Comparison of ENCODE assay signal across 10 cellular contexts in the genomic region with DNA sequence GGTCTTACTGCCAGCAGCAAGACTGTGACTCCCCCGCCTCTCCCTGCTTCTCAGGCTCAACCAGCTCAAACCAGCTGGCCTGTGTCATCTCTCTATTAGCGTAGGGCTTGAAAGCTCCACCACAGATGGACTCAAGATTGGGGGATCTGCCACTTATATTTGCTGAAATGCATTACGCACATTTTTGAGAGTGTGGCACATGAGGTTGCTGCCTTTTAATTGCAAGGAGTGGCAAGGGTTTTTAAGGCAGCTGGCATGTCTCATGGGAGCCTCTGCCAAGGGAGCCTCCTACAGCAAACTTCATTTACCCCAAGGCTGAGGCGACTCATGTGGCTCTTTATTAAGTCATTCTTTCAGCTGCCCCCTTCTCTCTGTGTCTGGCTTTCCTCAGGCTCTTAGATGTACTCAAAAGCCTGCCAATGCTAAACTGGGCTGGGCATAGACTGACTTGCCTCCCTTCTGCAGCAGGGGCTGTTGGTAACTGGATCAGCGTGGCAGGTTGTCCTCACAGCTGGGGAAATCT.
A peak's percentile ranks its signal among the peaks of the same experiment; 100 is the strongest.
DNase-seq lines count a peak whose midpoint lies in the region; ATAC-seq, FAIRE-seq and TF ChIP-seq lines count a peak whose summit lies in the region.
"Had no signal": no experiment of that assay in that cellular context is flagged by ENCODE, and none has a peak within 500 bp of the region (broad histone marks: within the 10 kb centered on the region; RNA-seq: fewer than 3 reads in every experiment).

No MANE protein-coding gene starts in this region.

- no peak for TF ChIP-seq CTCF in A549 (IDR thresholded peaks at IDR 0.05)
- no peak for TF ChIP-seq CTCF in NB4 (IDR thresholded peaks at IDR 0.05; ENCODE audit: low read depth, low read length)

- POLR2A ChIA-PET in A549 (lab: Yijun Ruan, JAX) = interaction anchor here (1.2 kb wide), 1 partner anchor 8 kb away, joined by 3 read pairs; no protein-coding TSS in a partner anchor

- H3K4me1 ChIP-seq in A549 = no peaks in the 10 kb centered on the region; the same call in 2 of the 3 replicates

- H3K4me2 ChIP-seq in A549 = 0 out of 3 replicates have a peak overlapping the region, but pooled peaks have one; percentile 7

- 52% methylated on average over 5 of the region's 5 CpGs for WGBS in A549 (ENCODE audit: missing lambda C conversion rate)

- no peaks in the 10 kb centered on the region for H3K9me3 ChIP-seq in A549

- H3K4me3 ChIP-seq in A549 = no peak overlapping the region
- H3K4me3 ChIP-seq in NB4 (ENCODE audit: low read depth, low read length) = no peak overlapping the region

- no peak for TF ChIP-seq EP300 in A549 (IDR thresholded peaks at IDR 0.05)

- CTCF ChIA-PET in A549 (lab: Yijun Ruan, JAX) = interaction anchor here (1.5 kb wide), 1 partner anchor 259 kb away, joined by 3 read pairs; no protein-coding TSS in a partner anchor

- DNase-seq in A549 (ENCODE audit: low read depth in 1 of 2, low spot score in 1 of 2) (no peak), NB4 (ENCODE audit: low read depth) (peak; percentile 25), RPMI7951 (ENCODE audit: low read depth) (peak; percentile 15), NCI-H2081 (lab: John Stamatoyannopoulos, UW) (no peak), RKO (ENCODE audit: low spot score) (no peak)
- DNase-seq: GDM1, H7 had no signal

- TF ChIP-seq POLR2A in A549 (IDR thresholded peaks at IDR 0.05; ENCODE audit: low read length) = no peak
- TF ChIP-seq POLR2A in NB4 (IDR thresholded peaks at IDR 0.05; ENCODE audit: extremely low read depth, insufficient read length) = no peak

- FAIRE-seq in A549 (lab: Jason Lieb, UNC) = no peak
- peak; percentile 36 for FAIRE-seq in islet of Langerhans (lab: Jason Lieb, UNC)

- no peak for TF ChIP-seq RAD21 in A549 (conservative IDR thresholded peaks at IDR 0.05 in 1 of 2, IDR thresholded peaks at IDR 0.05 in 1 of 2)

- ATAC-seq in A549 (no peak; a peak in 1 of 6 replicates), HG03571 (IDR thresholded peaks at IDR 0.05; ENCODE audit: unreplicated experiment) (no peak), HG03097 (IDR thresholded peaks at IDR 0.05; ENCODE audit: low FRiP score, unreplicated experiment) (no peak)

- no peak overlapping the region for H3K27ac ChIP-seq in A549

TF ChIP-seq in A549, 52 proteins besides CTCF, POLR2A, EP300 and RAD21:
- TF ChIP-seq KDM1A (IDR thresholded peaks at IDR 0.05; ENCODE audit: low read depth) (no peak), HMGXB4 (CRISPR knock-in tag; IDR thresholded peaks at IDR 0.05; ENCODE audit: borderline replicate concordance) (no peak), ZFP36 (IDR thresholded peaks at IDR 0.05; ENCODE audit: borderline replicate concordance, partially characterized antibody) (no peak), HOXB5 (CRISPR knock-in tag; IDR thresholded peaks at IDR 0.05) (no peak), ESRRA (IDR thresholded peaks at IDR 0.05; ENCODE audit: borderline replicate concordance, low read length) (no peak), HDAC2 (IDR thresholded peaks at IDR 0.05) (no peak), PBX3 (IDR thresholded peaks at IDR 0.05) (no peak), HEYL (CRISPR knock-in tag; IDR thresholded peaks at IDR 0.05) (no peak), PHF8 (IDR thresholded peaks at IDR 0.05; ENCODE audit: borderline replicate concordance, low read depth) (no peak), NR3C1 (IDR thresholded peaks at IDR 0.05) (no peak), EHMT2 (IDR thresholded peaks at IDR 0.05; ENCODE audit: low read depth) (no peak), NPAS2 (CRISPR knock-in tag; IDR thresholded peaks at IDR 0.05; ENCODE audit: borderline replicate concordance) (no peak)
- TF ChIP-seq, protein P1, sequence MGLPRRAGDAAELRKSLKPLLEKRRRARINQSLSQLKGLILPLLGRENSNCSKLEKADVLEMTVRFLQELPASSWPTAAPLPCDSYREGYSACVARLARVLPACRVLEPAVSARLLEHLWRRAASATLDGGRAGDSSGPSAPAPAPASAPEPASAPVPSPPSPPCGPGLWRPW (IDR thresholded peaks at IDR 0.05) = no peak
TF ChIP-seq in A549: peak in this region for 0.

Comparison
In these comparisons a context has a peak if more than half of its experiments do, and no peak if none do; other contexts are left out.
1. DNase-seq: peak in NB4 (single experiment) and RPMI7951 (single experiment); none in A549 (0 of 2), NCI-H2081 (0 of 2) and RKO (single experiment).